In genomic region chr9:119333507-119334229, GRCh38 we compare ENCODE assay signal across 23 cellular contexts. TPM values are rescaled to one million over a fixed set of nuclear protein-coding genes. Genes with fewer than 3 reads are reported as not detected.
"Had no signal": no experiment of that assay in that cellular context is flagged by ENCODE, and none has a peak within 500 bp of the region (broad histone marks: within the 10 kb centered on the region; RNA-seq: fewer than 3 reads in every experiment).

No MANE protein-coding gene starts in this region.

- H3K27me3 ChIP-seq: hepatocyte, vagina had no signal

- H3K4me3 ChIP-seq: hepatocyte, thoracic aorta, vagina had no signal

- H3K27ac ChIP-seq: hepatocyte, thoracic aorta, vagina had no signal

- H3K36me3 ChIP-seq: thoracic aorta, vagina had no signal

- H3K4me2 ChIP-seq: hepatocyte had no signal

- H3K9me3 ChIP-seq: vagina had no signal

- H2AFZ ChIP-seq: hepatocyte had no signal

- H3K4me1 ChIP-seq: vagina had no signal

- DNase-seq: activated B cell treated with CpG ODN at 0.5 μM for 24 hours; activated CD4-positive, alpha-beta T cell treated with anti-CD3 and anti-CD28 coated beads for 36 hours; activated CD4-positive, alpha-beta T cell treated with anti-CD3 and anti-CD28 coated beads, Interleukin-2, amount 50 U/mL, for 48 hours; activated effector memory CD4-positive, alpha-beta T cell treated with Interleukin-2 at 50 U/mL for 16 hours; activated naive CD4-positive, alpha-beta T cell treated with anti-CD3 and anti-CD28 coated beads, Interleukin-2, amount 10 ng/mL, durations not matched to agents 7 days and 5 days; activated T-cell treated with anti-CD3 and anti-CD28 coated beads, Interleukin-2, amount 50 U/mL, for 72 hours; amygdala; caudate nucleus; dermis blood vessel endothelial cell; effector memory CD4-positive, alpha-beta T cell; glutamatergic neuron; naive B cell; small intestine; stimulated activated CD4-positive, alpha-beta T cell treated with anti-CD3 and anti-CD28 coated beads, Interleukin-15, amount 100 ng/mL, for 24 hours; stimulated activated CD8-positive, alpha-beta memory T cell treated with anti-CD3 and anti-CD28 coated beads, Interleukin-4, amount 100 ng/mL, for 48 hours; stimulated activated naive B cell treated with anti-CD40 and anti-IgM and Interleukin-4, amounts not matched to agents 10 μg/mL and 1 μg/mL and 100 μg/mL, for 72 hours; T-helper 1 cell had no signal

- H3K79me2 ChIP-seq: hepatocyte had no signal

RNA-seq across cellular contexts. Expression of gene BRINP1, which starts 35.6 kb away (rescaled TPM):
- total RNA-seq: activated B cell treated with CpG ODN at 0.5 μM for 24 hours; activated CD4-positive, alpha-beta T cell treated with anti-CD3 and anti-CD28 coated beads for 36 hours; activated CD8-positive, alpha-beta memory T cell treated with anti-CD3 and anti-CD28 coated beads for 36 hours; activated T-cell treated with anti-CD3 and anti-CD28 coated beads, Interleukin-2, amount 50 U/mL, for 72 hours; dermis blood vessel endothelial cell; endothelial cell of umbilical vein; sciatic nerve had no signal
